16 cellular contexts compared by ENCODE assay signal in genomic region chr6:144320746-144321145, GRCh38. TPM values are rescaled to one million over a fixed set of nuclear protein-coding genes. Genes with fewer than 3 reads are reported as not detected.
DNase-seq lines count a peak whose midpoint lies in the region; ATAC-seq and TF ChIP-seq lines count a peak whose summit lies in the region.
"Had no signal": no experiment of that assay in that cellular context is flagged by ENCODE, and none has a peak within 500 bp of the region (broad histone marks: within the 10 kb centered on the region; RNA-seq: fewer than 3 reads in every experiment).

No MANE protein-coding gene starts in this region.

- DNase-seq in AG20443 (ENCODE audit: low spot score) (peak; percentile 18), WTC11 (ENCODE audit: low spot score) (no peak), esophagus squamous epithelium (lab: John Stamatoyannopoulos, UW) (no peak), medulla oblongata (ENCODE audit: extremely low spot score) (no peak), cerebellar nuclear complex (lab: John Stamatoyannopoulos, UW) (no peak)
- DNase-seq: activated naive CD8-positive, alpha-beta T cell treated with anti-CD3 and anti-CD28 coated beads, Interleukin-2, amount 10 ng/mL, durations not matched to agents 7 days and 5 days; CD8-positive, alpha-beta T cell; hypothalamus; NCI-H2029; NCI-H526 treated with DMSO at 0.1 percent for 48 hours; testis had no signal

- H3K27me3 Mint-ChIP-seq in WTC11 (ENCODE audit: low read depth), result no peaks in the 10 kb centered on the region
- peaks cover 6% of the 10 kb centered on the region for H3K27me3 Mint-ChIP-seq in nephron (ENCODE audit: low read depth)
- H3K27me3 Mint-ChIP-seq: activated naive CD8-positive, alpha-beta T cell treated with anti-CD3 and anti-CD28 coated beads, Interleukin-2, amount 10 ng/mL, durations not matched to agents 7 days and 5 days; memory B cell had no signal

- WGBS in esophagus squamous epithelium, 2 donors, result 58 to 71% methylated on average over 5 of the region's 5 CpGs

- H3K27ac ChIP-seq in HEK293 (ENCODE audit: extremely low read depth, low read depth, low read length) (no peak overlapping the region), esophagus squamous epithelium (no peak overlapping the region)
- H3K27ac ChIP-seq: SJSA1, testis had no signal

- peaks cover 7% of the 10 kb centered on the region for H3K9me3 Mint-ChIP-seq in WTC11
- no peaks in the 10 kb centered on the region for H3K9me3 Mint-ChIP-seq in nephron
- H3K9me3 Mint-ChIP-seq: activated naive CD8-positive, alpha-beta T cell treated with anti-CD3 and anti-CD28 coated beads, Interleukin-2, amount 10 ng/mL, durations not matched to agents 7 days and 5 days; CD8-positive, alpha-beta T cell; memory B cell had no signal

- H3K27ac Mint-ChIP-seq in WTC11 (peak overlapping the region; percentile 33; the same call in 1 of the 2 replicates), nephron (peak overlapping the region; percentile 79 to 88 (median 85))
- H3K27ac Mint-ChIP-seq: activated naive CD8-positive, alpha-beta T cell treated with anti-CD3 and anti-CD28 coated beads, Interleukin-2, amount 10 ng/mL, durations not matched to agents 7 days and 5 days; CD8-positive, alpha-beta T cell; memory B cell had no signal

- intact Hi-C loops in esophagus squamous epithelium (cut with DNase I), result no loop called here

- no peak for TF ChIP-seq POLR2A in esophagus squamous epithelium (IDR thresholded peaks at IDR 0.05)

- H3K4me3 Mint-ChIP-seq in WTC11 (no peak overlapping the region), nephron (no peak overlapping the region)
- H3K4me3 Mint-ChIP-seq: activated naive CD8-positive, alpha-beta T cell treated with anti-CD3 and anti-CD28 coated beads, Interleukin-2, amount 10 ng/mL, durations not matched to agents 7 days and 5 days; CD8-positive, alpha-beta T cell; memory B cell had no signal

- H3K4me3 ChIP-seq in HEK293 (ENCODE audit: low read depth, low read length) (no peak overlapping the region), esophagus squamous epithelium (no peak overlapping the region)
- H3K4me3 ChIP-seq: SJSA1, testis had no signal

- H3K27me3 ChIP-seq in esophagus squamous epithelium, result no peaks in the 10 kb centered on the region
- H3K27me3 ChIP-seq: SJSA1, testis had no signal

- no peaks in the 10 kb centered on the region for H3K9me3 ChIP-seq in HEK293 (ENCODE audit: control insufficient read depth, insufficient read depth, low read depth, low read length)
- H3K9me3 ChIP-seq in esophagus squamous epithelium, result no peaks in the 10 kb centered on the region
- H3K9me3 ChIP-seq: testis had no signal

- POLR2A ChIA-PET in HEK293 (lab: Yijun Ruan, JAX), result no interaction called here
- POLR2A ChIA-PET in WTC11 (lab: Charles Lee), result no interaction called here

- CTCF ChIA-PET in HEK293 (lab: Yijun Ruan, JAX), result interaction anchor here (0.6 kb wide), 2 partner anchors 161 to 1516 kb away, joined by 3 read pairs; no protein-coding TSS in a partner anchor
- CTCF ChIA-PET in WTC11 (lab: Charles Lee), result interaction anchor here (0.8 kb wide), 1 partner anchor 27 kb away, joined by 3 read pairs; no protein-coding TSS in a partner anchor

- no peaks in the 10 kb centered on the region; the same call in 1 of the 2 replicates for H3K36me3 Mint-ChIP-seq in WTC11
- peaks cover 8% of the 10 kb centered on the region for H3K36me3 Mint-ChIP-seq in nephron (ENCODE audit: low read depth)
- H3K36me3 Mint-ChIP-seq: activated naive CD8-positive, alpha-beta T cell treated with anti-CD3 and anti-CD28 coated beads, Interleukin-2, amount 10 ng/mL, durations not matched to agents 7 days and 5 days; CD8-positive, alpha-beta T cell; memory B cell had no signal

- no peak for TF ChIP-seq CTCF in HEK293 (tag by site-specific recombination; IDR thresholded peaks at IDR 0.05)
- TF ChIP-seq CTCF in WTC11 (IDR thresholded peaks at IDR 0.05), result no peak
- TF ChIP-seq CTCF in nephron (IDR thresholded peaks at IDR 0.05; ENCODE audit: unreplicated experiment in 3 of 3), result no peak
- no peak for TF ChIP-seq CTCF in esophagus squamous epithelium (IDR thresholded peaks at IDR 0.05)

- H3K4me1 Mint-ChIP-seq in WTC11, result peaks cover 58% of the 10 kb centered on the region
- H3K4me1 Mint-ChIP-seq in nephron, result peaks cover 39% of the 10 kb centered on the region

- no peaks in the 10 kb centered on the region for H3K36me3 ChIP-seq in HEK293 (ENCODE audit: control insufficient read depth in 2 of 2, insufficient read depth in 1 of 2, low read length in 2 of 2)
- no peaks in the 10 kb centered on the region for H3K36me3 ChIP-seq in esophagus squamous epithelium

- ATAC-seq in WTC11, result no peak
- no peak for ATAC-seq in GM21576 (IDR thresholded peaks at IDR 0.05; ENCODE audit: unreplicated experiment)
- ATAC-seq: CD8-positive, alpha-beta T cell had no signal

- H3K4me1 ChIP-seq in HEK293 (ENCODE audit: control insufficient read depth, insufficient read depth, low read length) (peaks cover 10% of the 10 kb centered on the region), esophagus squamous epithelium (peaks cover 0 to 38% (median 0%) of the 10 kb centered on the region in 3 donors)

TF ChIP-seq in HEK293, 187 proteins besides CTCF, POLR2A, EP300 and RAD21:
- TF ChIP-seq ZBTB48 (tag by site-specific recombination; IDR thresholded peaks at IDR 0.05) (no peak), ZNF423 (tag by site-specific recombination; IDR thresholded peaks at IDR 0.05) (no peak), ZFHX2 (tag by site-specific recombination; conservative IDR thresholded peaks at IDR 0.05) (no peak), ZNF157 (tag by site-specific recombination; IDR thresholded peaks at IDR 0.05) (no peak), ZNF341 (tag by site-specific recombination; IDR thresholded peaks at IDR 0.05; ENCODE audit: low read depth) (peak; percentile 33; the same call in 1 of the 2 replicates), ZNF449 (tag by site-specific recombination; IDR thresholded peaks at IDR 0.05) (no peak)
TF ChIP-seq in HEK293: peak in this region for 1.

TF ChIP-seq in WTC11, 78 proteins besides CTCF, POLR2A, EP300 and RAD21 (continues in another document):
- TF ChIP-seq NR2C2 (CRISPR knock-in tag; IDR thresholded peaks at IDR 0.05) (no peak), ETV6 (CRISPR knock-in tag; IDR thresholded peaks at IDR 0.05) (no peak), KAT7 (CRISPR knock-in tag; IDR thresholded peaks at IDR 0.05; ENCODE audit: borderline replicate concordance) (no peak), ZNF423 (CRISPR knock-in tag; IDR thresholded peaks at IDR 0.05) (no peak), ESRRA (CRISPR knock-in tag; IDR thresholded peaks at IDR 0.05; ENCODE audit: borderline replicate concordance) (no peak), HMGXB4 (CRISPR knock-in tag; IDR thresholded peaks at IDR 0.05) (no peak), ZNF317 (CRISPR knock-in tag; IDR thresholded peaks at IDR 0.05; ENCODE audit: borderline replicate concordance, low read depth) (no peak), AFF4 (CRISPR knock-in tag; IDR thresholded peaks at IDR 0.05; ENCODE audit: borderline replicate concordance) (no peak), GABPB1 (CRISPR knock-in tag; IDR thresholded peaks at IDR 0.05) (no peak)

RNA-seq across cellular contexts. Expression of gene UTRN, which starts 35.6 kb away (rescaled TPM):
- total RNA-seq in WTC11 (2021) (125 to 127 TPM (median 125 TPM) in 3 replicates), esophagus squamous epithelium (100 to 1,000 TPM in 1 of 4 donors, 10 to 100 TPM in 3; 43.8 to 148 (median 69.8) TPM)
